9 cellular contexts compared by ENCODE assay signal in genomic region chr19:17687857-17688784, GRCh38. TPM values are rescaled to one million over a fixed set of nuclear protein-coding genes. Genes with fewer than 3 reads are reported as not detected.
DNase-seq lines count a peak whose midpoint lies in the region; ATAC-seq and FAIRE-seq lines count a peak whose summit lies in the region.
"Had no signal": no experiment of that assay in that cellular context is flagged by ENCODE, and none has a peak within 500 bp of the region (broad histone marks: within the 10 kb centered on the region; RNA-seq: fewer than 3 reads in every experiment).

TSS of gene UNC13A (minus strand) at chr19:17688354. CDS start at chr19:17688199, 155 bp downstream.

- H3K4me3 ChIP-seq in ectodermal cell (ENCODE audit: insufficient read depth, low read depth, low read length), result peak within 1 kb of the TSS; percentile 22

- H3K4me1 ChIP-seq in ectodermal cell (ENCODE audit: control insufficient read depth, insufficient read depth, low read length), result peaks cover 18% of the 10 kb centered on the region

- H3K4me1 Mint-ChIP-seq in activated CD4-positive, alpha-beta memory T cell treated with anti-CD3 and anti-CD28 coated beads, Interleukin-2, amount 10 ng/mL, durations not matched to agents 7 days and 5 days, result peaks cover 7% of the 10 kb centered on the region

- no peaks in the 10 kb centered on the region for H3K36me3 Mint-ChIP-seq in activated CD4-positive, alpha-beta memory T cell treated with anti-CD3 and anti-CD28 coated beads, Interleukin-2, amount 10 ng/mL, durations not matched to agents 7 days and 5 days (ENCODE audit: low read depth)

- no peak within 1 kb of the TSS for H3K27ac Mint-ChIP-seq in activated CD4-positive, alpha-beta memory T cell treated with anti-CD3 and anti-CD28 coated beads, Interleukin-2, amount 10 ng/mL, durations not matched to agents 7 days and 5 days

- no peaks in the 10 kb centered on the region for H3K9me3 ChIP-seq in ectodermal cell (ENCODE audit: control insufficient read depth, low read length)

- no peak within 1 kb of the TSS for H3K27ac ChIP-seq in ectodermal cell (ENCODE audit: insufficient read depth, low read depth, low read length, poor library complexity, severe bottlenecking)
- H3K27ac ChIP-seq: KMS-11 had no signal

- FAIRE-seq in urothelium cell line (lab: Jason Lieb, UNC), result no peak

- CTCF ChIA-PET in activated CD4-positive, alpha-beta memory T cell treated with anti-CD3 and anti-CD28 coated beads, Interleukin-2, amount 10 ng/mL, durations not matched to agents 7 days and 5 days (lab: Charles Lee), result no interaction called here

- 1% methylated on average over 77 of the region's 77 CpGs for WGBS in ectodermal cell, 2 experiments

- H3K4me3 Mint-ChIP-seq in activated CD4-positive, alpha-beta memory T cell treated with anti-CD3 and anti-CD28 coated beads, Interleukin-2, amount 10 ng/mL, durations not matched to agents 7 days and 5 days, result no peak within 1 kb of the TSS

- ATAC-seq in GM21528 (IDR thresholded peaks at IDR 0.05; ENCODE audit: low FRiP score, unreplicated experiment), result no peak

- DNase-seq in EL (peak; percentile 34), NCI-H146 treated with DMSO at 0.1 percent for 48 hours (lab: John Stamatoyannopoulos, UW; ENCODE audit: unreplicated experiment) (peak; percentile 48), myocyte (ENCODE audit: low read depth) (peak; percentile 45), urothelium cell line (ENCODE audit: low spot score) (peak; percentile 78), SKM-1 (lab: John Stamatoyannopoulos, UW; ENCODE audit: unreplicated experiment) (no peak)
- peak; percentile 48 for DNase-seq in activated CD4-positive, alpha-beta memory T cell treated with anti-CD3 and anti-CD28 coated beads, Interleukin-2, amount 10 ng/mL, durations not matched to agents 7 days and 5 days

- H3K36me3 ChIP-seq in ectodermal cell (ENCODE audit: control insufficient read depth, insufficient read depth, low read length), result no peaks in the 10 kb centered on the region

- POLR2A ChIA-PET in activated CD4-positive, alpha-beta memory T cell treated with anti-CD3 and anti-CD28 coated beads, Interleukin-2, amount 10 ng/mL, durations not matched to agents 7 days and 5 days (lab: Charles Lee), result no interaction called here

- peaks cover 20% of the 10 kb centered on the region for H3K27me3 ChIP-seq in ectodermal cell (ENCODE audit: control insufficient read depth, insufficient read depth, low read length, poor library complexity, severe bottlenecking)

- no peaks in the 10 kb centered on the region for H3K9me3 Mint-ChIP-seq in activated CD4-positive, alpha-beta memory T cell treated with anti-CD3 and anti-CD28 coated beads, Interleukin-2, amount 10 ng/mL, durations not matched to agents 7 days and 5 days

- H3K27me3 Mint-ChIP-seq in activated CD4-positive, alpha-beta memory T cell treated with anti-CD3 and anti-CD28 coated beads, Interleukin-2, amount 10 ng/mL, durations not matched to agents 7 days and 5 days, result peaks cover 66% of the 10 kb centered on the region

RNA-seq across cellular contexts. Expression of gene UNC13A, which starts in this region (rescaled TPM):
- under 1 TPM in 1 of 2 experiments, not detected in 1; 0.03 TPM for total RNA-seq in activated CD4-positive, alpha-beta memory T cell treated with anti-CD3 and anti-CD28 coated beads, Interleukin-2, amount 10 ng/mL, durations not matched to agents 7 days and 5 days
- polyA plus RNA-seq in ectodermal cell (2013, experiment 1 of 4), result 0.96 TPM
- 0.91 TPM for polyA plus RNA-seq in ectodermal cell (2013, experiment 2 of 4)
- polyA plus RNA-seq in ectodermal cell (2013, experiment 3 of 4), result 0.96 TPM
- 0.93 TPM for polyA plus RNA-seq in ectodermal cell (2013, experiment 4 of 4)
- total RNA-seq in myocyte, result 0.03 and 0.05 TPM in 2 replicates
- 0.03 TPM for polyA plus RNA-seq in myocyte (2012)

Comparison
In these comparisons a context has a peak if more than half of its experiments do, and no peak if none do; other contexts are left out.
1. Peak in DNase-seq in activated CD4-positive, alpha-beta memory T cell treated with anti-CD3 and anti-CD28 coated beads, Interleukin-2, amount 10 ng/mL, durations not matched to agents 7 days and 5 days; RNA of the gene not detected or under 1 TPM.
2. Peak in DNase-seq in myocyte; RNA of the gene not detected or under 1 TPM.